In genomic region chr12:112381421-112381897, GRCh38 we compare ENCODE assay signal across 8 cellular contexts. TPM values are rescaled to one million over a fixed set of nuclear protein-coding genes. Genes with fewer than 3 reads are reported as not detected.
A peak's percentile ranks its signal among the peaks of the same experiment; 100 is the strongest.
DNase-seq lines count a peak whose midpoint lies in the region; ATAC-seq, FAIRE-seq and TF ChIP-seq lines count a peak whose summit lies in the region.

No MANE protein-coding gene starts in this region.

- H3K9me3 ChIP-seq in HAP-1 (no peaks in the 10 kb centered on the region), Loucy (ENCODE audit: insufficient read depth, low read depth, low read length) (no peaks in the 10 kb centered on the region), osteoblast (ENCODE audit: low read depth, low read length) (no peaks in the 10 kb centered on the region)

- peaks cover 15% of the 10 kb centered on the region for H3K4me1 Mint-ChIP-seq in activated T-helper 17 cell treated with anti-CD3 and anti-CD28 coated beads, Interleukin-2, amount 50 U/mL, for 72 hours

- H3K9ac ChIP-seq in Loucy (ENCODE audit: low read depth, low read length, poor library complexity, severe bottlenecking): peak overlapping the region; percentile 86

- H3K4me3 ChIP-seq in HAP-1: peak overlapping the region; percentile 51
- H3K4me3 ChIP-seq in Loucy (ENCODE audit: low read length, poor library complexity, severe bottlenecking): peak overlapping the region; percentile 98
- peak overlapping the region; percentile 79 for H3K4me3 ChIP-seq in fibroblast of villous mesenchyme (ENCODE audit: low read depth, low read length)
- peak overlapping the region; percentile 90 for H3K4me3 ChIP-seq in osteoblast (ENCODE audit: insufficient read depth, low read length)

- TF ChIP-seq CTCF in GM13977 (IDR thresholded peaks at IDR 0.05; ENCODE audit: extremely low read depth, insufficient read depth, missing control alignments) (no peak), Loucy (conservative IDR thresholded peaks at IDR 0.05; ENCODE audit: low read length) (no peak), fibroblast of villous mesenchyme (IDR thresholded peaks at IDR 0.05; ENCODE audit: insufficient read depth, low read depth, low read length) (no peak), osteoblast (IDR thresholded peaks at IDR 0.05; ENCODE audit: extremely low read depth, low read depth, low read length) (no peak)

- H3K9me2 ChIP-seq in Loucy (replicated peaks; ENCODE audit: low read depth, low read length): no peaks in the 10 kb centered on the region

- H3K27me3 ChIP-seq in HAP-1 (ENCODE audit: low read depth) (no peaks in the 10 kb centered on the region), Loucy (ENCODE audit: insufficient read depth, low read length, poor library complexity, severe bottlenecking) (no peaks in the 10 kb centered on the region), osteoblast (ENCODE audit: insufficient read depth, low read length) (no peaks in the 10 kb centered on the region)

- no peak for FAIRE-seq in GM19239 (lab: Jason Lieb, UNC)

- peak; percentile 76 for DNase-seq in GM13977 (ENCODE audit: low spot score)
- DNase-seq in HAP-1 (ENCODE audit: low spot score in 2 of 2): peak; percentile 40 to 75
- DNase-seq in fibroblast of villous mesenchyme (ENCODE audit: low read depth): peak; percentile 41
- peak; percentile 87 for DNase-seq in osteoblast (ENCODE audit: insufficient read length, low spot score, missing footprints)
- DNase-seq in GM19239 (ENCODE audit: insufficient read length, low spot score): no peak
- DNase-seq in NCI-H2196 treated with DMSO at 0.1 percent for 48 hours (lab: John Stamatoyannopoulos, UW; ENCODE audit: unreplicated experiment): no peak

- H3K27me3 Mint-ChIP-seq in activated T-helper 17 cell treated with anti-CD3 and anti-CD28 coated beads, Interleukin-2, amount 50 U/mL, for 72 hours: no peaks in the 10 kb centered on the region

- H2AFZ ChIP-seq in Loucy (ENCODE audit: low read length) (peak overlapping the region; percentile 100), osteoblast (ENCODE audit: low read length) (peak overlapping the region; percentile 81)

- peak; percentile 39 for ATAC-seq in activated T-helper 17 cell treated with anti-CD3 and anti-CD28 coated beads, Interleukin-2, amount 50 U/mL, for 72 hours (replicated peaks)

- H3K36me3 ChIP-seq in HAP-1 (replicated peaks): no peaks in the 10 kb centered on the region; the same call in 1 of the 2 replicates
- no peaks in the 10 kb centered on the region for H3K36me3 ChIP-seq in Loucy (ENCODE audit: insufficient read depth, low read length)
- no peaks in the 10 kb centered on the region for H3K36me3 ChIP-seq in osteoblast (ENCODE audit: insufficient read depth, low read length)

- H3K27ac ChIP-seq in osteoblast (ENCODE audit: low read depth, low read length): peak overlapping the region; percentile 58

- H4K20me1 ChIP-seq in Loucy (ENCODE audit: insufficient read depth, low read length, poor library complexity, severe bottlenecking): peaks cover 46% of the 10 kb centered on the region
- peaks cover 16% of the 10 kb centered on the region for H4K20me1 ChIP-seq in osteoblast (ENCODE audit: insufficient read depth, low read length)

- peaks cover 6% of the 10 kb centered on the region for H3K36me3 Mint-ChIP-seq in activated T-helper 17 cell treated with anti-CD3 and anti-CD28 coated beads, Interleukin-2, amount 50 U/mL, for 72 hours (ENCODE audit: low read depth)

- in situ Hi-C loops in GM13977 (cut with MboI; ENCODE audit: low pct_unique_long_range_greater_than_20kb, low sequenced_read_pairs, unreplicated experiment) (loop anchor here (10.0 to 25.0 kb wide), 2 partner anchors 177 to 444 kb away; no protein-coding TSS in a partner anchor), HAP-1 (cut with MboI; ENCODE audit: low sequenced_read_pairs) (loop anchor here (5.0 to 25.0 kb wide), 2 partner anchors 174 to 444 kb away; no protein-coding TSS in a partner anchor)

- H3K4me1 ChIP-seq in HAP-1 (peaks cover 14% of the 10 kb centered on the region), Loucy (ENCODE audit: insufficient read depth, low read length, poor library complexity, severe bottlenecking) (peaks cover 26% of the 10 kb centered on the region), osteoblast (ENCODE audit: insufficient read depth, low read length) (peaks cover 12% of the 10 kb centered on the region)

- H3K27ac Mint-ChIP-seq in activated T-helper 17 cell treated with anti-CD3 and anti-CD28 coated beads, Interleukin-2, amount 50 U/mL, for 72 hours: peak overlapping the region; percentile 95

- no peaks in the 10 kb centered on the region for H3F3A ChIP-seq in Loucy (ENCODE audit: low read depth)

- peaks cover 52% of the 10 kb centered on the region for H3K79me2 ChIP-seq in Loucy (ENCODE audit: insufficient read depth, low read length)
- H3K79me2 ChIP-seq in osteoblast (ENCODE audit: insufficient read depth, low read length): peaks cover 51% of the 10 kb centered on the region

- no peaks in the 10 kb centered on the region for H3K9me3 Mint-ChIP-seq in activated T-helper 17 cell treated with anti-CD3 and anti-CD28 coated beads, Interleukin-2, amount 50 U/mL, for 72 hours

- H3K4me3 Mint-ChIP-seq in activated T-helper 17 cell treated with anti-CD3 and anti-CD28 coated beads, Interleukin-2, amount 50 U/mL, for 72 hours: peak overlapping the region; percentile 95

- H3K4me2 ChIP-seq in Loucy (ENCODE audit: low read depth, low read length, poor library complexity, severe bottlenecking) (peak overlapping the region; percentile 98), osteoblast (ENCODE audit: insufficient read depth, low read length) (peak overlapping the region; percentile 95)

RNA-seq across cellular contexts. Expression of gene HECTD4, which starts 0.8 kb away (rescaled TPM):
- 10 to 100 TPM; 30.8 to 33.1 TPM for total RNA-seq in activated T-helper 17 cell treated with anti-CD3 and anti-CD28 coated beads, Interleukin-2, amount 50 U/mL, for 72 hours
- total RNA-seq in fibroblast of villous mesenchyme (33.2 and 37.1 TPM in 2 replicates), osteoblast (29.0 and 38.6 TPM in 2 replicates)

RNA-seq across cellular contexts. Expression of gene RPL6, which starts 27.9 kb away (rescaled TPM):
- total RNA-seq in activated T-helper 17 cell treated with anti-CD3 and anti-CD28 coated beads, Interleukin-2, amount 50 U/mL, for 72 hours: 1,000 to 10,000 TPM; 1,630 to 2,257 TPM
- total RNA-seq in fibroblast of villous mesenchyme (921 and 1,035 TPM in 2 replicates), osteoblast (918 and 946 TPM in 2 replicates)

RNA-seq across cellular contexts. Expression of gene PTPN11, which starts 37.3 kb away (rescaled TPM):
- total RNA-seq in activated T-helper 17 cell treated with anti-CD3 and anti-CD28 coated beads, Interleukin-2, amount 50 U/mL, for 72 hours: 100 to 1,000 TPM in 1 of 2 donors, 10 to 100 TPM in 1; 95.0 to 119 TPM
- total RNA-seq in fibroblast of villous mesenchyme (108 and 158 TPM in 2 replicates), osteoblast (96.1 and 98.8 TPM in 2 replicates)

Comparison
In these comparisons a context has a peak if more than half of its experiments do, and no peak if none do; other contexts are left out.
1. DNase-seq: peak in GM13977 (single experiment), HAP-1 (2 of 2), fibroblast of villous mesenchyme (single experiment) and osteoblast (single experiment); none in GM19239 (single experiment) and NCI-H2196 treated with DMSO at 0.1 percent for 48 hours (single experiment).
2. Peak in every context shown above with its lines, with median percentiles within 50 percentile points of each other: H3K4me3 ChIP-seq.